In genomic region chr21:18810136-18810535, GRCh38 we compare ENCODE assay signal across 1 cellular context.
TF ChIP-seq lines count a peak whose summit lies in the region.

No MANE protein-coding gene starts in this region.

TF ChIP-seq in H1, 55 proteins besides CTCF, POLR2A, EP300 and RAD21 (continued from another document):
- no peak for TF ChIP-seq SIX5 (IDR thresholded peaks at IDR 0.05; ENCODE audit: low read depth, low read length)
- TF ChIP-seq POLR2AphosphoS5 (IDR thresholded peaks at IDR 0.05; ENCODE audit: low read depth, low read length): no peak
- no peak for TF ChIP-seq TAF7 (optimal IDR thresholded peaks at IDR 0.05; ENCODE audit: borderline replicate concordance, low read depth, low read length)
- no peak for TF ChIP-seq JUND (IDR thresholded peaks at IDR 0.05; ENCODE audit: low read length)
- TF ChIP-seq KDM5A (IDR thresholded peaks at IDR 0.05; ENCODE audit: low read length): no peak
- TF ChIP-seq KDM4A (IDR thresholded peaks at IDR 0.05; ENCODE audit: low read depth, low read length, severe bottlenecking): no peak
- TF ChIP-seq TEAD4 (IDR thresholded peaks at IDR 0.05; ENCODE audit: low read depth, low read length): no peak
- no peak for TF ChIP-seq GABPA (IDR thresholded peaks at IDR 0.05; ENCODE audit: borderline replicate concordance, insufficient read depth, low read length)
- TF ChIP-seq SAP30 (IDR thresholded peaks at IDR 0.05; ENCODE audit: insufficient read depth, insufficient replicate concordance, low read length): no peak
- no peak for TF ChIP-seq JUN (IDR thresholded peaks at IDR 0.05; ENCODE audit: low read depth, low read length)
- no peak for TF ChIP-seq FOSL1 (IDR thresholded peaks at IDR 0.05; ENCODE audit: insufficient read depth, low read depth, low read length)
- no peak for TF ChIP-seq RNF2 (IDR thresholded peaks at IDR 0.05; ENCODE audit: borderline replicate concordance, low read depth, low read length, missing control alignments, poor library complexity, severe bottlenecking)
- TF ChIP-seq CHD7 (IDR thresholded peaks at IDR 0.05; ENCODE audit: insufficient replicate concordance, low read length): no peak
- no peak for TF ChIP-seq ASH2L (IDR thresholded peaks at IDR 0.05; ENCODE audit: low read length)
